In the genomic region with DNA sequence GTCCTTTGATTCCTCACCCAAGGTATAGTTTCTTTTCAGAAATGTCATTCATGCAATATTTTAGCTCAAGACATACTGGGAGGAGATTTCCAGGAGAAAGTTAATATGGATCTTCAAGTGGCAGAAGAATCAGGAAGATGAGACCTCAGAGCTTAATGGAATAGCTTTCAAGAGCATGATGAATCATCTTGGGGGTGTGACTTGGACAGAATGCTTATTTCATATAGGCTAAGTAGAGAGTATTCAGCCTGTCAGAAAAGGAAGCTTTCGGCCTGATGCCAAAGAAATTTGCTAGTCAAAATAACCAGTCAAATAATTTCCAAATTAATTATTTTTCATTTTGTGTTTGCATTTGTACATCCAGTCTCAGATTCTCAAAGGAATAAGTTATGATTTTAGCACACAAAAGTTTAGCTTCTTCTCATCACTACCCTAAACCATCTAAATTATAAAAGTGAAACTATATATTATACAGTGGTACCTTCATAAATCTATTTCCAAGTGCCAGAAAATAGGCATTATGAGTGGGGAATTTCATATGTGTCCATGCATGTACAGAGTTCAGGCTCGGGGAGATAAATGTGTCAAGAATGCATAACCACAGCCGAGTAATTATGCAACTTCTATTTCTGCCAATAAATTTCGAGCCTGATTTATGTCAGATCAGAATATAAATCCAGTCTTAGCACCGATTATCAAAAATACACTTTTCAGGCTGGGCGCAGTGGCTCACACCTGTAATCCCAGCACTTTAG, we compare ENCODE assay signal across 19 cellular contexts. TPM values are rescaled to one million over a fixed set of nuclear protein-coding genes. Genes with fewer than 3 reads are reported as not detected.
DNase-seq lines count a peak whose midpoint lies in the region; ATAC-seq, FAIRE-seq and TF ChIP-seq lines count a peak whose summit lies in the region.
"Had no signal": no experiment of that assay in that cellular context is flagged by ENCODE, and none has a peak within 500 bp of the region (broad histone marks: within the 10 kb centered on the region; RNA-seq: fewer than 3 reads in every experiment).

No MANE protein-coding gene starts in this region.

- H3K4me3 ChIP-seq in K562 (no peak overlapping the region), transverse colon (no peak overlapping the region)
- H3K4me3 ChIP-seq: heart right ventricle, left lung, right atrium auricular region had no signal

- H3K4me2 ChIP-seq in K562 (ENCODE audit: insufficient read depth, low read length): no peak overlapping the region

- no peaks in the 10 kb centered on the region for H3K79me2 ChIP-seq in K562 (ENCODE audit: control insufficient read depth, insufficient read depth, low read length)

- BruUV-seq in K562 (replicated peaks; lab: Mats Ljungman, UMichigan): no TSS peak

- POLR2A ChIA-PET in K562 (lab: Yijun Ruan, JAX) (interaction anchor here (1.0 to 1.1 kb wide), 2 partner anchors 15 to 27 kb away, joined by 3 read pairs; no protein-coding TSS in a partner anchor), GM10248 (lab: Yijun Ruan, JAX) (no interaction called here)

- no peaks in the 10 kb centered on the region for H4K20me1 ChIP-seq in K562 (replicated peaks; ENCODE audit: control insufficient read depth, insufficient read depth, low read length)

- TF ChIP-seq POLR2A in K562 (conservative IDR thresholded peaks at IDR 0.05) (no peak), transverse colon (IDR thresholded peaks at IDR 0.05) (no peak)

- TF ChIP-seq CTCF in K562 (IDR thresholded peaks at IDR 0.05 in 2 of 3, conservative IDR thresholded peaks at IDR 0.05 in 1 of 3; ENCODE audit: insufficient read depth in 2 of 3, low read depth in 1 of 3, low read length in 3 of 3) (no peak), GM10248 (IDR thresholded peaks at IDR 0.05; ENCODE audit: control extremely low read depth, extremely low read depth, low read depth, missing control alignments) (no peak), transverse colon (IDR thresholded peaks at IDR 0.05) (no peak)

- in situ Hi-C loops in K562 (cut with MboI) (no loop called here), transverse colon (cut with MboI; ENCODE audit: low pct_ligation_motif_present in 1 of 4, low pct_unique_long_range_greater_than_20kb in 1 of 4, low sequenced_read_pairs in 3 of 4) (no loop called here)

- H3K36me3 ChIP-seq in K562 (ENCODE audit: control insufficient read depth, insufficient read depth, low read length): no peaks in the 10 kb centered on the region
- no peaks in the 10 kb centered on the region for H3K36me3 ChIP-seq in transverse colon
- H3K36me3 ChIP-seq: heart right ventricle, left lung, right atrium auricular region had no signal

- H3K27ac ChIP-seq in K562 (ENCODE audit: extremely low read depth, low read depth, low read length): no peak overlapping the region
- no peak overlapping the region for H3K27ac ChIP-seq in transverse colon
- H3K27ac ChIP-seq: left lung, right atrium auricular region had no signal

- no peak overlapping the region for H2AFZ ChIP-seq in K562 (ENCODE audit: low read depth, low read length)

- TF ChIP-seq EP300 in K562 (IDR thresholded peaks at IDR 0.05; ENCODE audit: low read length): no peak
- no peak for TF ChIP-seq EP300 in transverse colon (IDR thresholded peaks at IDR 0.05; ENCODE audit: low read depth)

- no peak for TF ChIP-seq RAD21 in K562 (CRISPR knock-in tag; conservative IDR thresholded peaks at IDR 0.05 in 1 of 2, IDR thresholded peaks at IDR 0.05 in 1 of 2)

- CTCF ChIA-PET in K562 (lab: Yijun Ruan, JAX; ENCODE audit: low intra/inter-chr PET ratio) (interaction anchor here (0.9 kb wide), 1 partner anchor 119 kb away, joined by 3 read pairs; no protein-coding TSS in a partner anchor), GM10248 (lab: Yijun Ruan, JAX) (interaction anchor here (0.9 to 4.7 kb wide), 10 partner anchors 16 to 119 kb away, joined by 3 to 39 read pairs (median 4); no protein-coding TSS in a partner anchor)

- WGBS in K562 (ENCODE audit: insufficient coverage, low coverage, missing lambda C conversion rate): 2% methylated on average over 6 of the region's 6 CpGs
- 64 to 68% methylated on average over 5 to 6 of the region's 6 CpGs for WGBS in transverse colon (ENCODE audit: low coverage in 1 of 2), 2 donors

- DNase-seq in DMS53 (lab: John Stamatoyannopoulos, UW): peak; percentile 40
- peak; percentile 32 for DNase-seq in NCI-H1048 (lab: John Stamatoyannopoulos, UW)
- DNase-seq in K562 (ENCODE audit: extremely low read depth in 1 of 4, low spot score in 3 of 4): no peak
- peak; percentile 60 for DNase-seq in foreskin melanocyte
- DNase-seq in left ventricle myocardium superior: no peak
- no peak for DNase-seq in GM10248 (ENCODE audit: extremely low spot score)
- no peak for DNase-seq in medulla oblongata (ENCODE audit: extremely low spot score)
- no peak for DNase-seq in transverse colon
- DNase-seq: activated CD4-positive, alpha-beta T cell treated with anti-CD3 and anti-CD28 coated beads for 4 hours; activated T-cell treated with anti-CD3 and anti-CD28 coated beads, Interleukin-2, amount 50 U/mL, for 24 hours; DMS79; GOT3; heart right ventricle; left lung; natural killer cell; NCI-H2171; stimulated activated naive B cell treated with anti-CD40 and anti-IgM and Interleukin-4, amounts not matched to agents 10 μg/mL and 1 μg/mL and 100 μg/mL, for 72 hours had no signal

- ATAC-seq in K562: no peak
- no peak for ATAC-seq in left ventricle myocardium superior
- ATAC-seq: heart right ventricle; left lung; natural killer cell; stimulated activated naive B cell treated with anti-CD40 and anti-IgM and Interleukin-4, amounts not matched to agents 10 μg/mL and 1 μg/mL and 100 μg/mL, for 72 hours had no signal

- H3K9me3 ChIP-seq in K562 (replicated peaks; ENCODE audit: control insufficient read depth, insufficient read depth, low read depth, low read length): no peaks in the 10 kb centered on the region
- H3K9me3 ChIP-seq in transverse colon: no peaks in the 10 kb centered on the region
- H3K9me3 ChIP-seq: heart right ventricle, left lung, right atrium auricular region had no signal

- H3K9me1 ChIP-seq in K562 (ENCODE audit: control insufficient read depth, insufficient read depth, low read length): no peaks in the 10 kb centered on the region

- H3K4me1 ChIP-seq in K562 (replicated peaks in 1 of 2; ENCODE audit: control insufficient read depth in 2 of 2, insufficient read depth in 2 of 2, low read length in 2 of 2): no peaks in the 10 kb centered on the region
- H3K4me1 ChIP-seq in transverse colon: peaks cover 0 to 5% (median 0%) of the 10 kb centered on the region in 4 donors
- H3K4me1 ChIP-seq: left lung had no signal

- intact Hi-C loops in K562 (cut with micrococcal nuclease) (loop anchor here (5.0 kb wide), 1 partner anchor 65 kb away; no protein-coding TSS in a partner anchor), left ventricle myocardium superior (cut with micrococcal nuclease) (no loop called here), transverse colon (cut with DNase I; ENCODE audit: low total_unique reads) (no loop called here)

- H3K9ac ChIP-seq in K562 (ENCODE audit: insufficient read depth in 1 of 2, low read depth in 2 of 2, low read length in 2 of 2): no peak overlapping the region

- H3K27me3 ChIP-seq in K562 (ENCODE audit: control insufficient read depth in 2 of 2, insufficient read depth in 2 of 2, low read length in 2 of 2) (peaks cover 5 to 16% of the 10 kb centered on the region in 2 experiments; a peak in 4 of 5 replicates), transverse colon (no peaks in the 10 kb centered on the region)
- H3K27me3 ChIP-seq: heart right ventricle, left lung, right atrium auricular region had no signal

- no peak for FAIRE-seq in K562 (lab: Jason Lieb, UNC)
- FAIRE-seq: GM12892 had no signal

RNA-seq across cellular contexts. Expression of a gene that starts 27.3 kb away (rescaled TPM):
- 0.65 TPM in 1 of 2 replicates, not detected in the other for total RNA-seq in K562 (2011; cell fraction: chromatin; rRNA removed; ENCODE audit: low replicate concordance)
- total RNA-seq in K562 (2011; cell fraction: nucleolus; rRNA removed): not detected in 2 replicates
- not detected in 2 replicates for total RNA-seq in K562 (2011; cell fraction: nucleoplasm; rRNA removed)
- total RNA-seq in K562 (2014; rRNA removed): not detected in 2 replicates
- not detected in 2 replicates for total RNA-seq in K562 (2014; rRNA removed; fragmentation: Illumina TruSeq; extraction: Trizol)
- not detected in 2 replicates for total RNA-seq in K562 (2015; rRNA removed; fragmentation: Illumina TruSeq; extraction: Trizol)
- total RNA-seq in K562 (2021): 0.40 and 0.89 TPM in 2 replicates
- not detected in 2 replicates for polyA plus RNA-seq in K562 (2011; rRNA removed)
- 0.06 and 0.18 TPM in 2 replicates for polyA plus RNA-seq in K562 (2011; cell fraction: cytosol; rRNA removed)
- polyA plus RNA-seq in K562 (2011; cell fraction: nucleus; rRNA removed): not detected in 2 replicates
- polyA plus RNA-seq in K562 (2012): 0.07 TPM in 1 of 2 replicates, not detected in the other
- polyA plus RNA-seq in K562 (2014; fragmentation: Illumina TruSeq; extraction: Trizol): not detected in 2 replicates
- not detected for polyA plus RNA-seq in K562 (2014; fragmentation: Nextera tagmentation; extraction: Ambion mirVana)
- not detected in 2 replicates for polyA plus RNA-seq in K562 (2014; rRNA removed)
- polyA minus RNA-seq in K562 (2011; rRNA and poly(A)+ RNA removed): 0.04 TPM in 1 of 2 replicates, not detected in the other
- polyA minus RNA-seq in K562 (2011; cell fraction: cytosol; rRNA and poly(A)+ RNA removed): 4.7 TPM in 1 of 2 replicates, not detected in the other
- polyA minus RNA-seq in K562 (2011; cell fraction: nucleus; rRNA and poly(A)+ RNA removed): 0.40 TPM in 1 of 2 replicates, not detected in the other
- total RNA-seq in left ventricle myocardium superior: 118 TPM
- total RNA-seq in transverse colon: 100 to 1,000 TPM; 162 to 401 (median 226) TPM

Comparison
In these comparisons a context has a peak if more than half of its experiments do, and no peak if none do; other contexts are left out.
1. DNase-seq: peak in DMS53 (single experiment), NCI-H1048 (single experiment) and foreskin melanocyte (single experiment); none in K562 (0 of 4), left ventricle myocardium superior (single experiment), GM10248 (single experiment), medulla oblongata (single experiment) and transverse colon (single experiment).
2. RNA of a gene that starts 27.3 kb away (total RNA-seq): 162 to 401 TPM in transverse colon and 118 TPM in left ventricle myocardium superior (single experiment); 0.40 to 0.89 TPM in K562; every median in the first group is over 10 times any median in the second.